ENCODE assay signal across 26 cellular contexts in genomic region chr15:58734859-58735258, GRCh38. TPM values are rescaled to one million over a fixed set of nuclear protein-coding genes. Genes with fewer than 3 reads are reported as not detected.
A peak's percentile ranks its signal among the peaks of the same experiment; 100 is the strongest.
DNase-seq lines count a peak whose midpoint lies in the region; ATAC-seq, FAIRE-seq and TF ChIP-seq lines count a peak whose summit lies in the region.
"Had no signal": no experiment of that assay in that cellular context is flagged by ENCODE, and none has a peak within 500 bp of the region (broad histone marks: within the 10 kb centered on the region; RNA-seq: fewer than 3 reads in every experiment).

No MANE protein-coding gene starts in this region.

- peaks cover 3% of the 10 kb centered on the region for H3K9me1 ChIP-seq in keratinocyte (ENCODE audit: control insufficient read depth, extremely low read depth, insufficient read depth, low read length)

- H2AFZ ChIP-seq in keratinocyte (ENCODE audit: control insufficient read depth, low read length), result no peak overlapping the region

- CTCF ChIA-PET in CD4-positive, alpha-beta T cell (lab: Charles Lee), result no interaction called here

- H3K9me3 ChIP-seq in CD4-positive, alpha-beta T cell (ENCODE audit: control insufficient read depth, low read length), result no peaks in the 10 kb centered on the region
- H3K9me3 ChIP-seq in RWPE2 (ENCODE audit: severe bottlenecking), result no peaks in the 10 kb centered on the region
- no peaks in the 10 kb centered on the region for H3K9me3 ChIP-seq in keratinocyte (ENCODE audit: control insufficient read depth, low read depth, low read length)
- H3K9me3 ChIP-seq: upper lobe of left lung had no signal

- H3K27ac Mint-ChIP-seq in CD4-positive, alpha-beta T cell, result peak overlapping the region; percentile 8
- peak overlapping the region in 7 of 10 donors; percentile 17 to 76 (median 54) for H3K27ac Mint-ChIP-seq in naive thymus-derived CD8-positive, alpha-beta T cell
- no peak overlapping the region for H3K27ac Mint-ChIP-seq in activated T-cell treated with anti-CD3 and anti-CD28 coated beads, Interleukin-2, amount 50 U/mL, for 24 hours
- H3K27ac Mint-ChIP-seq: stimulated activated naive CD8-positive, alpha-beta T cell treated with anti-CD3 and anti-CD28 coated beads, Interleukin-15, Interleukin-2, amounts not matched to agents 100 ng/mL and 50 ng/mL, for 24 hours had no signal

- intact Hi-C loops in CD4-positive, alpha-beta T cell (cut with DNase I, micrococcal nuclease), result no loop called here

- H3K4me1 Mint-ChIP-seq in CD4-positive, alpha-beta T cell (ENCODE audit: low read depth), result peaks cover 86% of the 10 kb centered on the region
- peaks cover 35 to 86% (median 73%) of the 10 kb centered on the region in 4 donors for H3K4me1 Mint-ChIP-seq in naive thymus-derived CD8-positive, alpha-beta T cell
- peaks cover 75% of the 10 kb centered on the region for H3K4me1 Mint-ChIP-seq in activated T-cell treated with anti-CD3 and anti-CD28 coated beads, Interleukin-2, amount 50 U/mL, for 24 hours (ENCODE audit: low read depth)

- H3K27ac ChIP-seq in CD4-positive, alpha-beta T cell (ENCODE audit: low read depth, low read length), result no peak overlapping the region
- H3K27ac ChIP-seq in RWPE2 (ENCODE audit: poor library complexity, severe bottlenecking) (no peak overlapping the region), keratinocyte (ENCODE audit: control insufficient read depth, insufficient read depth, low read length) (peak overlapping the region; percentile 42)
- H3K27ac ChIP-seq: C4-2B, HL-60, SK-N-MC, upper lobe of left lung, VCaP had no signal

- H3K4me3 ChIP-seq in RWPE2 (ENCODE audit: severe bottlenecking), result no peak overlapping the region
- H3K4me3 ChIP-seq in keratinocyte (ENCODE audit: control insufficient read depth in 2 of 3, extremely low read depth in 1 of 3, insufficient read depth in 2 of 3, low read depth in 1 of 3, low read length in 3 of 3), result no peak overlapping the region
- H3K4me3 ChIP-seq: SK-N-MC, upper lobe of left lung had no signal

- H3K36me3 ChIP-seq in RWPE2 (ENCODE audit: low read depth) (no peaks in the 10 kb centered on the region), keratinocyte (ENCODE audit: control insufficient read depth in 2 of 2, extremely low read depth in 1 of 2, insufficient read depth in 2 of 2, low read length in 2 of 2) (no peaks in the 10 kb centered on the region)
- H3K36me3 ChIP-seq: upper lobe of left lung had no signal

- H3K4me3 Mint-ChIP-seq in CD4-positive, alpha-beta T cell, result no peak overlapping the region
- no peak overlapping the region for H3K4me3 Mint-ChIP-seq in naive thymus-derived CD8-positive, alpha-beta T cell
- no peak overlapping the region for H3K4me3 Mint-ChIP-seq in activated T-cell treated with anti-CD3 and anti-CD28 coated beads, Interleukin-2, amount 50 U/mL, for 24 hours
- H3K4me3 Mint-ChIP-seq: brain; stimulated activated naive CD8-positive, alpha-beta T cell treated with anti-CD3 and anti-CD28 coated beads, Interleukin-15, Interleukin-2, amounts not matched to agents 100 ng/mL and 50 ng/mL, for 24 hours had no signal

- DNase-seq in CD4-positive, alpha-beta T cell, result no peak
- DNase-seq in RWPE2 (ENCODE audit: low spot score), result no peak
- DNase-seq in keratinocyte (ENCODE audit: low read depth, low spot score), result no peak
- DNase-seq in naive thymus-derived CD8-positive, alpha-beta T cell, result no peak
- DNase-seq in KG1 (lab: John Stamatoyannopoulos, UW), result no peak
- DNase-seq in activated gamma-delta T cell (lab: John Stamatoyannopoulos, UW), result no peak
- no peak for DNase-seq in activated T-cell treated with anti-CD3 and anti-CD28 coated beads, Interleukin-2, amount 50 U/mL, for 24 hours
- DNase-seq: activated CD4-positive, alpha-beta T cell treated with anti-CD3 and anti-CD28 coated beads, Interleukin-2, amount 50 U/mL, for 1 hour; DMS 273 treated with DMSO at 0.1 percent for 48 hours; effector memory CD4-positive, alpha-beta T cell; left cardiac atrium; NCI-H1105 treated with DMSO at 0.1 percent for 48 hours; NCI-H2107; NCI-H510A treated with DMSO at 0.1 percent for 48 hours; nucleus accumbens; retina; stimulated activated CD4-positive, alpha-beta T cell treated with anti-CD3 and anti-CD28 coated beads, Interleukin-12 subunit alpha, Interleukin-12 subunit beta, amount 100 ng/mL, for 4 hours; upper lobe of left lung had no signal

- no peak for ATAC-seq in CD4-positive, alpha-beta T cell (ENCODE audit: poor library complexity)
- peak; percentile 54; the same call in 2 of the 3 replicates for ATAC-seq in RWPE2 (ENCODE audit: low read depth)
- ATAC-seq in naive thymus-derived CD8-positive, alpha-beta T cell, result no peak
- ATAC-seq in HG03439 (IDR thresholded peaks at IDR 0.05; ENCODE audit: unreplicated experiment), result no peak
- ATAC-seq: left cardiac atrium had no signal

- H3K36me3 Mint-ChIP-seq in CD4-positive, alpha-beta T cell (ENCODE audit: low read depth), result peaks cover 25% of the 10 kb centered on the region
- H3K36me3 Mint-ChIP-seq in naive thymus-derived CD8-positive, alpha-beta T cell, result peaks cover 0 to 14% (median 12%) of the 10 kb centered on the region in 3 donors
- H3K36me3 Mint-ChIP-seq in activated T-cell treated with anti-CD3 and anti-CD28 coated beads, Interleukin-2, amount 50 U/mL, for 24 hours (ENCODE audit: low read depth), result peaks cover 18% of the 10 kb centered on the region

- H3K79me2 ChIP-seq in keratinocyte (ENCODE audit: control insufficient read depth, insufficient read depth, low read length), result peaks cover 92% of the 10 kb centered on the region

- H3K4me1 ChIP-seq in RWPE2 (ENCODE audit: insufficient read depth, poor library complexity, severe bottlenecking), result peaks cover 58% of the 10 kb centered on the region
- H3K4me1 ChIP-seq in keratinocyte (ENCODE audit: control insufficient read depth, extremely low read depth, insufficient read depth, low read length), result peaks cover 61% of the 10 kb centered on the region

- dilution Hi-C loops in keratinocyte (cut with MboI; ENCODE audit: extremely low pct_ligation_motif_present, low sequenced_read_pairs), result no loop called here

- peak overlapping the region; percentile 40 for H3K4me2 ChIP-seq in keratinocyte (ENCODE audit: control insufficient read depth, extremely low read depth, insufficient read depth, low read depth, low read length)

- no peaks in the 10 kb centered on the region for H3K27me3 ChIP-seq in CD4-positive, alpha-beta T cell (ENCODE audit: control insufficient read depth, insufficient read depth, low read length)
- no peaks in the 10 kb centered on the region for H3K27me3 ChIP-seq in RWPE2 (ENCODE audit: insufficient read depth, poor library complexity, severe bottlenecking)
- no peaks in the 10 kb centered on the region for H3K27me3 ChIP-seq in keratinocyte (ENCODE audit: control insufficient read depth, extremely low read depth, insufficient read depth, low read length)
- H3K27me3 ChIP-seq: upper lobe of left lung had no signal

- H4K20me1 ChIP-seq in keratinocyte (ENCODE audit: control insufficient read depth, extremely low read depth, insufficient read depth, low read length), result no peaks in the 10 kb centered on the region

- no peak overlapping the region for H3K9ac ChIP-seq in keratinocyte (ENCODE audit: control insufficient read depth, extremely low read depth, insufficient read depth, low read length)

- POLR2A ChIA-PET in CD4-positive, alpha-beta T cell (lab: Charles Lee), result interaction anchor here (1.3 to 1.6 kb wide), 2 partner anchors 15 to 36 kb away, joined by 4 read pairs; partner anchors contain the start of gene MINDY2
- POLR2A ChIA-PET in naive thymus-derived CD8-positive, alpha-beta T cell (lab: Charles Lee), result no interaction called here

- no peaks in the 10 kb centered on the region for H3K27me3 Mint-ChIP-seq in CD4-positive, alpha-beta T cell
- no peaks in the 10 kb centered on the region for H3K27me3 Mint-ChIP-seq in naive thymus-derived CD8-positive, alpha-beta T cell
- H3K27me3 Mint-ChIP-seq in activated T-cell treated with anti-CD3 and anti-CD28 coated beads, Interleukin-2, amount 50 U/mL, for 24 hours, result no peaks in the 10 kb centered on the region
- H3K27me3 Mint-ChIP-seq: brain; stimulated activated naive CD8-positive, alpha-beta T cell treated with anti-CD3 and anti-CD28 coated beads, Interleukin-15, Interleukin-2, amounts not matched to agents 100 ng/mL and 50 ng/mL, for 24 hours had no signal

- H3K9me3 Mint-ChIP-seq in CD4-positive, alpha-beta T cell, result no peaks in the 10 kb centered on the region
- peaks cover 0 to 2% (median 0%) of the 10 kb centered on the region in 9 donors for H3K9me3 Mint-ChIP-seq in naive thymus-derived CD8-positive, alpha-beta T cell
- no peaks in the 10 kb centered on the region for H3K9me3 Mint-ChIP-seq in activated T-cell treated with anti-CD3 and anti-CD28 coated beads, Interleukin-2, amount 50 U/mL, for 24 hours
- H3K9me3 Mint-ChIP-seq: brain; stimulated activated naive CD8-positive, alpha-beta T cell treated with anti-CD3 and anti-CD28 coated beads, Interleukin-15, Interleukin-2, amounts not matched to agents 100 ng/mL and 50 ng/mL, for 24 hours had no signal

- FAIRE-seq in keratinocyte (lab: Jason Lieb, UNC), result peak; percentile 17
- FAIRE-seq: colon had no signal

- TF ChIP-seq CTCF in CD4-positive, alpha-beta T cell (IDR thresholded peaks at IDR 0.05), result no peak
- TF ChIP-seq CTCF in RWPE2 (IDR thresholded peaks at IDR 0.05; ENCODE audit: poor library complexity, severe bottlenecking) (no peak), keratinocyte (optimal IDR thresholded peaks at IDR 0.05 in 1 of 3, IDR thresholded peaks at IDR 0.05 in 1 of 3, conservative IDR thresholded peaks at IDR 0.05 in 1 of 3; ENCODE audit: extremely low read depth in 1 of 3, insufficient read depth in 2 of 3, low read length in 3 of 3) (no peak)

RNA-seq across cellular contexts. Expression of gene ADAM10, which starts 14.6 kb away (rescaled TPM):
- 10 to 100 TPM; 70.5 to 80.4 TPM for total RNA-seq in CD4-positive, alpha-beta T cell
- polyA plus RNA-seq in keratinocyte, result 127 to 198 TPM (median 139 TPM) in 3 replicates
- 55.7 TPM for polyA plus RNA-seq in keratinocyte (2011; ENCODE audit: low read depth)
- polyA plus RNA-seq in keratinocyte (2011; cell fraction: cytosol; rRNA removed), result 30.4 and 65.2 TPM in 2 replicates
- polyA plus RNA-seq in keratinocyte (2011; cell fraction: nucleus; rRNA removed), result 164 and 178 TPM in 2 replicates
- polyA plus RNA-seq in keratinocyte (2012; ENCODE audit: low replicate concordance), result 73.0 and 154 TPM in 2 replicates
- 58.4 to 258 TPM (median 125 TPM) in 3 replicates for polyA minus RNA-seq in keratinocyte
- polyA minus RNA-seq in keratinocyte (2011; cell fraction: cytosol; rRNA and poly(A)+ RNA removed), result 82.5 TPM
- polyA minus RNA-seq in keratinocyte (2011; cell fraction: nucleus; rRNA and poly(A)+ RNA removed), result 204 and 420 TPM in 2 replicates
- 100 to 1,000 TPM; 136 to 150 TPM for total RNA-seq in naive thymus-derived CD8-positive, alpha-beta T cell
- polyA plus RNA-seq in naive thymus-derived CD8-positive, alpha-beta T cell, result 100 to 1,000 TPM in 1 of 3 donors, 10 to 100 TPM in 2; 96.4 to 108 (median 98.8) TPM

RNA-seq across cellular contexts. Expression of gene MINDY2, which starts 36.2 kb away (rescaled TPM):
- 1 to 10 TPM; 7.5 to 7.7 TPM for total RNA-seq in CD4-positive, alpha-beta T cell
- polyA plus RNA-seq in keratinocyte, result 6.1 to 11.2 TPM (median 6.8 TPM) in 3 replicates
- 18.8 TPM for polyA plus RNA-seq in keratinocyte (2011; ENCODE audit: low read depth)
- 4.3 and 7.3 TPM in 2 replicates for polyA plus RNA-seq in keratinocyte (2011; cell fraction: cytosol; rRNA removed)
- polyA plus RNA-seq in keratinocyte (2011; cell fraction: nucleus; rRNA removed), result 7.3 and 9.3 TPM in 2 replicates
- polyA plus RNA-seq in keratinocyte (2012; ENCODE audit: low replicate concordance), result 8.4 and 10.4 TPM in 2 replicates
- polyA minus RNA-seq in keratinocyte, result 8.8 to 49.9 TPM (median 15.1 TPM) in 3 replicates
- 16.7 TPM for polyA minus RNA-seq in keratinocyte (2011; cell fraction: cytosol; rRNA and poly(A)+ RNA removed)
- polyA minus RNA-seq in keratinocyte (2011; cell fraction: nucleus; rRNA and poly(A)+ RNA removed), result 10.9 and 19.9 TPM in 2 replicates
- 10 to 100 TPM; 11.1 to 11.5 TPM for total RNA-seq in naive thymus-derived CD8-positive, alpha-beta T cell
- polyA plus RNA-seq in naive thymus-derived CD8-positive, alpha-beta T cell, result 1 to 10 TPM; 8.5 to 9.5 (median 9.4) TPM
